In the genomic region with DNA sequence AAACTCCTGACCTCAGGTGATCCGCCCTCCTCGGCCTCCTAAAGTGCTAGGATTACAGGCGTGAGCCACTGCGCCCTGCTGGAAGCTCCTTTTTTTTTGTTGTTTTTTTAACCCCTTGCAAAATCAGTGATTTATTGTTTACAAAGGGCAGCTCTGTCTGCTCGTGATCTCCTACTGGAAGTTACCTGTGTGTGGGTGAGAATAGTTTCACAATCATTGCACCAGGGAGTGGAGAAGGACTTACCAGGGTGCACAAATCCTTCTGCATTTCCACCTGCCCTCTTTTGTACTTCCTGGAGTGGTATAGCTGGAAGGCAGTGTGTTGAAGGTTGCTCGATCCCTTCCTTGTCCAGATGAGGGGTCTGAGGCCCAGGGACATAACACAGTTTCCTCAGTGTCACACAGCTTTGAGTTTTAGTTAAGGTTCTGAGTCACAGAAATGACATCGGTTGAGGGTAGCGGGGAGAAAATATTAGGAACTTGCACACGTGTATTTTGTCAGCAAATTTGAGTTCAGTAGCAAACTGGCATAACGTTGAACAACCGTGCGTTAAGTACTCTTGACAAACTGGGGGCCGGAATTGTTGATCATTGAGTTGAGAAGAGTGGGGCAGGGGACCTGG, we compare ENCODE assay signal across 9 cellular contexts. TPM values are rescaled to one million over a fixed set of nuclear protein-coding genes. Genes with fewer than 3 reads are reported as not detected.
DNase-seq lines count a peak whose midpoint lies in the region; ATAC-seq, FAIRE-seq and TF ChIP-seq lines count a peak whose summit lies in the region.
"Had no signal": no experiment of that assay in that cellular context is flagged by ENCODE, and none has a peak within 500 bp of the region (broad histone marks: within the 10 kb centered on the region; RNA-seq: fewer than 3 reads in every experiment).

No MANE protein-coding gene starts in this region.

- H3K4me1 Mint-ChIP-seq in WTC11 (peaks cover 25% of the 10 kb centered on the region), endothelial cell (ENCODE audit: unreplicated experiment) (peaks cover 5% of the 10 kb centered on the region)
- H3K4me1 Mint-ChIP-seq in stimulated activated naive B cell treated with anti-CD40 and anti-IgM and Interleukin-4, amounts not matched to agents 10 μg/mL and 1 μg/mL and 100 μg/mL, for 72 hours: peaks cover 51 to 82% of the 10 kb centered on the region in 2 donors

- peaks cover 18% of the 10 kb centered on the region for H3K9me3 Mint-ChIP-seq in WTC11
- peaks cover 0 to 2% of the 10 kb centered on the region in 2 donors for H3K9me3 Mint-ChIP-seq in stimulated activated naive B cell treated with anti-CD40 and anti-IgM and Interleukin-4, amounts not matched to agents 10 μg/mL and 1 μg/mL and 100 μg/mL, for 72 hours
- no peaks in the 10 kb centered on the region for H3K9me3 Mint-ChIP-seq in endothelial cell (ENCODE audit: unreplicated experiment)

- no peak for TF ChIP-seq RAD21 in SK-N-SH (IDR thresholded peaks at IDR 0.05; ENCODE audit: low read length)

- POLR2A ChIA-PET in SK-N-SH (lab: Yijun Ruan, JAX): no interaction called here
- POLR2A ChIA-PET in WTC11 (lab: Charles Lee): no interaction called here

- peaks cover 23% of the 10 kb centered on the region for H3K79me2 ChIP-seq in SK-N-SH (ENCODE audit: insufficient read depth)

- H3F3A ChIP-seq in SK-N-SH (replicated peaks; ENCODE audit: insufficient read depth): no peaks in the 10 kb centered on the region

- WGBS in SK-N-SH (ENCODE audit: low lambda C conversion rate): 87% methylated on average over 13 of the region's 13 CpGs

- TF ChIP-seq EP300 in SK-N-SH (IDR thresholded peaks at IDR 0.05; ENCODE audit: borderline replicate concordance in 1 of 2, low read depth in 1 of 2, low read length in 1 of 2): no peak

- FAIRE-seq in kidney (lab: Jason Lieb, UNC) (no peak), HTR-8/SVneo (lab: Jason Lieb, UNC) (no peak)

- intact Hi-C loops in kidney (cut with DNase I): loop anchor here (10.0 kb wide), 1 partner anchor 65 kb away; no protein-coding TSS in a partner anchor

- CTCF ChIA-PET in SK-N-SH (lab: Yijun Ruan, JAX): interaction anchor here (1.5 kb wide), 2 partner anchors 19 to 111 kb away, joined by 5 read pairs; no protein-coding TSS in a partner anchor
- CTCF ChIA-PET in WTC11 (lab: Charles Lee): interaction anchor here (1.7 kb wide), 1 partner anchor 20 kb away, joined by 3 read pairs; no protein-coding TSS in a partner anchor

- H3K36me3 ChIP-seq in SK-N-SH (replicated peaks in 1 of 2; ENCODE audit: control insufficient read depth in 1 of 2, insufficient read depth in 2 of 2, low read length in 1 of 2) (no peaks in the 10 kb centered on the region), kidney (ENCODE audit: control insufficient read depth in 1 of 2, insufficient read depth in 2 of 2, low read length in 2 of 2) (no peaks in the 10 kb centered on the region)

- no peaks in the 10 kb centered on the region for H3K27me3 Mint-ChIP-seq in WTC11 (ENCODE audit: low read depth)
- no peaks in the 10 kb centered on the region for H3K27me3 Mint-ChIP-seq in stimulated activated naive B cell treated with anti-CD40 and anti-IgM and Interleukin-4, amounts not matched to agents 10 μg/mL and 1 μg/mL and 100 μg/mL, for 72 hours
- H3K27me3 Mint-ChIP-seq in endothelial cell (ENCODE audit: unreplicated experiment): no peaks in the 10 kb centered on the region

- H3K36me3 Mint-ChIP-seq in WTC11 (peaks cover 20% of the 10 kb centered on the region), endothelial cell (ENCODE audit: low read depth, unreplicated experiment) (peaks cover 3% of the 10 kb centered on the region)
- H3K36me3 Mint-ChIP-seq in stimulated activated naive B cell treated with anti-CD40 and anti-IgM and Interleukin-4, amounts not matched to agents 10 μg/mL and 1 μg/mL and 100 μg/mL, for 72 hours: peaks cover 13 to 24% of the 10 kb centered on the region in 2 donors

- peak overlapping the region; percentile 91 for H3K27ac Mint-ChIP-seq in WTC11
- H3K27ac Mint-ChIP-seq in stimulated activated naive B cell treated with anti-CD40 and anti-IgM and Interleukin-4, amounts not matched to agents 10 μg/mL and 1 μg/mL and 100 μg/mL, for 72 hours: peak overlapping the region; percentile 97
- H3K27ac Mint-ChIP-seq in endothelial cell (ENCODE audit: unreplicated experiment): no peak overlapping the region

- DNase-seq in SK-N-SH (no peak), WTC11 (ENCODE audit: low spot score) (no peak), kidney (no peak), DMS153 (lab: John Stamatoyannopoulos, UW) (no peak), endothelial cell (ENCODE audit: low spot score) (no peak), HTR-8/SVneo (ENCODE audit: insufficient read length, low spot score) (no peak)
- DNase-seq in stimulated activated naive B cell treated with anti-CD40 and anti-IgM and Interleukin-4, amounts not matched to agents 10 μg/mL and 1 μg/mL and 100 μg/mL, for 72 hours: no peak
- DNase-seq: NCI-H1930 had no signal

- H3K4me2 ChIP-seq in SK-N-SH: 0 out of 2 replicates have a peak overlapping the region, but pooled peaks have one; percentile 24

- no peaks in the 10 kb centered on the region for H4K20me1 ChIP-seq in SK-N-SH (ENCODE audit: insufficient read depth)

- H3K9me3 ChIP-seq in SK-N-SH: no peaks in the 10 kb centered on the region
- H3K9me3 ChIP-seq in kidney (ENCODE audit: control insufficient read depth in 1 of 2, low read length in 2 of 2): no peaks in the 10 kb centered on the region

- H3K4me3 Mint-ChIP-seq in WTC11 (no peak overlapping the region), endothelial cell (ENCODE audit: unreplicated experiment) (no peak overlapping the region)
- H3K4me3 Mint-ChIP-seq in stimulated activated naive B cell treated with anti-CD40 and anti-IgM and Interleukin-4, amounts not matched to agents 10 μg/mL and 1 μg/mL and 100 μg/mL, for 72 hours: peak overlapping the region; percentile 55 to 63

- ATAC-seq in SK-N-SH treated with all-trans-retinoic acid at 6 μM for 48 hours (no peak), WTC11 (no peak)
- peak; percentile 46 to 61 for ATAC-seq in stimulated activated naive B cell treated with anti-CD40 and anti-IgM and Interleukin-4, amounts not matched to agents 10 μg/mL and 1 μg/mL and 100 μg/mL, for 72 hours (replicated peaks)

- H2AFZ ChIP-seq in SK-N-SH (ENCODE audit: low read depth): no peak overlapping the region

- no peaks in the 10 kb centered on the region for H3K9me2 ChIP-seq in SK-N-SH

- TF ChIP-seq CTCF in SK-N-SH (IDR thresholded peaks at IDR 0.05): no peak
- no peak for TF ChIP-seq CTCF in WTC11 (IDR thresholded peaks at IDR 0.05)
- TF ChIP-seq CTCF in kidney (IDR thresholded peaks at IDR 0.05; ENCODE audit: borderline replicate concordance, extremely low read depth, insufficient read depth): no peak
- no peak for TF ChIP-seq CTCF in endothelial cell (IDR thresholded peaks at IDR 0.05; ENCODE audit: unreplicated experiment)

- H3K9ac ChIP-seq in SK-N-SH: no peak overlapping the region
- H3K9ac ChIP-seq in kidney (ENCODE audit: low read length in 2 of 2): peak overlapping the region in 1 of 2 donors; percentile 20

- H3K4me1 ChIP-seq in SK-N-SH (ENCODE audit: control insufficient read depth in 1 of 2, insufficient read depth in 2 of 2, low read depth in 1 of 2, low read length in 1 of 2): peaks cover 2 to 10% of the 10 kb centered on the region in 2 experiments; a peak in 2 of 4 replicates
- peaks cover 14 to 20% of the 10 kb centered on the region in 2 donors for H3K4me1 ChIP-seq in kidney (ENCODE audit: control insufficient read depth in 1 of 2, insufficient read depth in 1 of 2, low read depth in 1 of 2, low read length in 2 of 2)

- H3K27ac ChIP-seq in SK-N-SH (ENCODE audit: low read depth in 2 of 2, low read length in 1 of 2): peak overlapping the region in 1 of 2 experiments; percentile 47; a peak in 1 of 4 replicates
- H3K27ac ChIP-seq in kidney (ENCODE audit: low read depth in 2 of 2, low read length in 2 of 2): peak overlapping the region; percentile 72 to 76

- H3K4me3 ChIP-seq in SK-N-SH (ENCODE audit: low read depth in 2 of 2, low read length in 1 of 2): no peak overlapping the region
- no peak overlapping the region for H3K4me3 ChIP-seq in kidney (ENCODE audit: low read length in 2 of 2)

- no peaks in the 10 kb centered on the region for H3K27me3 ChIP-seq in SK-N-SH (ENCODE audit: insufficient read depth)

TF ChIP-seq in SK-N-SH treated with all-trans-retinoic acid at 6 μM for 48 hours, 23 proteins besides CTCF, POLR2A, EP300 and RAD21 (continues in another document):
- no peak for TF ChIP-seq BACH2 (CRISPR knock-in tag; IDR thresholded peaks at IDR 0.05; ENCODE audit: borderline replicate concordance)
- TF ChIP-seq, protein P1, sequence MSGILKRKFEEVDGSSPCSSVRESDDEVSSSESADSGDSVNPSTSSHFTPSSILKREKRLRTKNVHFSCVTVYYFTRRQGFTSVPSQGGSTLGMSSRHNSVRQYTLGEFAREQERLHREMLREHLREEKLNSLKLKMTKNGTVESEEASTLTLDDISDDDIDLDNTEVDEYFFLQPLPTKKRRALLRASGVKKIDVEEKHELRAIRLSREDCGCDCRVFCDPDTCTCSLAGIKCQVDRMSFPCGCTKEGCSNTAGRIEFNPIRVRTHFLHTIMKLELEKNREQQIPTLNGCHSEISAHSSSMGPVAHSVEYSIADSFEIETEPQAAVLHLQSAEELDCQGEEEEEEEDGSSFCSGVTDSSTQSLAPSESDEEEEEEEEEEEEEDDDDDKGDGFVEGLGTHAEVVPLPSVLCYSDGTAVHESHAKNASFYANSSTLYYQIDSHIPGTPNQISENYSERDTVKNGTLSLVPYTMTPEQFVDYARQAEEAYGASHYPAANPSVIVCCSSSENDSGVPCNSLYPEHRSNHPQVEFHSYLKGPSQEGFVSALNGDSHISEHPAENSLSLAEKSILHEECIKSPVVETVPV (CRISPR knock-in tag; IDR thresholded peaks at IDR 0.05): no peak

TF ChIP-seq in WTC11, 78 proteins besides CTCF, POLR2A, EP300 and RAD21 (continues in another document):
- peak; percentile 83 for TF ChIP-seq GABPB1 (CRISPR knock-in tag; IDR thresholded peaks at IDR 0.05)
- TF ChIP-seq, protein P2, sequence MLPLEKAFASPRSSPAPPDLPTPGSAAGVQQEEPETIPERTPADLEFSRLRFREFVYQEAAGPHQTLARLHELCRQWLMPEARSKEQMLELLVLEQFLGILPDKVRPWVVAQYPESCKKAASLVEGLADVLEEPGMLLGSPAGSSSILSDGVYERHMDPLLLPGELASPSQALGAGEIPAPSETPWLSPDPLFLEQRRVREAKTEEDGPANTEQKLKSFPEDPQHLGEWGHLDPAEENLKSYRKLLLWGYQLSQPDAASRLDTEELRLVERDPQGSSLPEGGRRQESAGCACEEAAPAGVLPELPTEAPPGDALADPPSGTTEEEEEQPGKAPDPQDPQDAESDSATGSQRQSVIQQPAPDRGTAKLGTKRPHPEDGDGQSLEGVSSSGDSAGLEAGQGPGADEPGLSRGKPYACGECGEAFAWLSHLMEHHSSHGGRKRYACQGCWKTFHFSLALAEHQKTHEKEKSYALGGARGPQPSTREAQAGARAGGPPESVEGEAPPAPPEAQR (CRISPR knock-in tag; IDR thresholded peaks at IDR 0.05): no peak

RNA-seq across cellular contexts. Expression of a gene that starts 11.3 kb away (rescaled TPM):
- 11.5 and 12.5 TPM in 2 replicates for polyA plus RNA-seq in SK-N-SH (2012; rRNA removed)
- 10.7 and 13.8 TPM in 2 replicates for polyA plus RNA-seq in SK-N-SH (2012; cell fraction: cytosol; rRNA removed)
- 12.5 and 13.9 TPM in 2 replicates for polyA plus RNA-seq in SK-N-SH (2012; cell fraction: nucleus; rRNA removed)
- total RNA-seq in WTC11 (2021): 34.6 to 41.0 TPM (median 34.8 TPM) in 3 replicates
- 41.0 TPM for total RNA-seq in kidney
- polyA plus RNA-seq in kidney (ENCODE audit: insufficient read depth, low read depth, low replicate concordance): 16.2 TPM
- total RNA-seq in endothelial cell (ENCODE audit: unreplicated experiment): 48.2 TPM

Comparison
In these comparisons a context has a peak if more than half of its experiments do, and no peak if none do; other contexts are left out.
1. ATAC-seq: peak in stimulated activated naive B cell treated with anti-CD40 and anti-IgM and Interleukin-4, amounts not matched to agents 10 μg/mL and 1 μg/mL and 100 μg/mL, for 72 hours (2 of 2); none in SK-N-SH treated with all-trans-retinoic acid at 6 μM for 48 hours (single experiment) and WTC11 (single experiment).
2. H3K4me3 Mint-ChIP-seq: peak in stimulated activated naive B cell treated with anti-CD40 and anti-IgM and Interleukin-4, amounts not matched to agents 10 μg/mL and 1 μg/mL and 100 μg/mL, for 72 hours (2 of 2); none in WTC11 (single experiment) and endothelial cell (single experiment).